Comparison of ENCODE assay signal across 1 cellular context in genomic region chr1:226436855-226437491, GRCh38.
TF ChIP-seq lines count a peak whose summit lies in the region.

No MANE protein-coding gene starts in this region.

TF ChIP-seq in HepG2, 621 proteins besides CTCF, POLR2A, EP300 and RAD21:
- TF ChIP-seq, protein P1, sequence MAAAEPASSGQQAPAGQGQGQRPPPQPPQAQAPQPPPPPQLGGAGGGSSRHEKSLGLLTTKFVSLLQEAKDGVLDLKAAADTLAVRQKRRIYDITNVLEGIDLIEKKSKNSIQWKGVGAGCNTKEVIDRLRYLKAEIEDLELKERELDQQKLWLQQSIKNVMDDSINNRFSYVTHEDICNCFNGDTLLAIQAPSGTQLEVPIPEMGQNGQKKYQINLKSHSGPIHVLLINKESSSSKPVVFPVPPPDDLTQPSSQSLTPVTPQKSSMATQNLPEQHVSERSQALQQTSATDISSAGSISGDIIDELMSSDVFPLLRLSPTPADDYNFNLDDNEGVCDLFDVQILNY (CRISPR knock-in tag; conservative IDR thresholded peaks at IDR 0.05), result no peak
- TF ChIP-seq KMT2B (CRISPR knock-in tag; IDR thresholded peaks at IDR 0.05), result no peak
- no peak for TF ChIP-seq ZNF558 (CRISPR knock-in tag; IDR thresholded peaks at IDR 0.05; ENCODE audit: borderline replicate concordance)
- no peak for TF ChIP-seq DNMT1 (CRISPR knock-in tag; IDR thresholded peaks at IDR 0.05)
TF ChIP-seq in HepG2: peak in this region for 0.
